Comparison of ENCODE assay signal across 9 cellular contexts in the genomic region with DNA sequence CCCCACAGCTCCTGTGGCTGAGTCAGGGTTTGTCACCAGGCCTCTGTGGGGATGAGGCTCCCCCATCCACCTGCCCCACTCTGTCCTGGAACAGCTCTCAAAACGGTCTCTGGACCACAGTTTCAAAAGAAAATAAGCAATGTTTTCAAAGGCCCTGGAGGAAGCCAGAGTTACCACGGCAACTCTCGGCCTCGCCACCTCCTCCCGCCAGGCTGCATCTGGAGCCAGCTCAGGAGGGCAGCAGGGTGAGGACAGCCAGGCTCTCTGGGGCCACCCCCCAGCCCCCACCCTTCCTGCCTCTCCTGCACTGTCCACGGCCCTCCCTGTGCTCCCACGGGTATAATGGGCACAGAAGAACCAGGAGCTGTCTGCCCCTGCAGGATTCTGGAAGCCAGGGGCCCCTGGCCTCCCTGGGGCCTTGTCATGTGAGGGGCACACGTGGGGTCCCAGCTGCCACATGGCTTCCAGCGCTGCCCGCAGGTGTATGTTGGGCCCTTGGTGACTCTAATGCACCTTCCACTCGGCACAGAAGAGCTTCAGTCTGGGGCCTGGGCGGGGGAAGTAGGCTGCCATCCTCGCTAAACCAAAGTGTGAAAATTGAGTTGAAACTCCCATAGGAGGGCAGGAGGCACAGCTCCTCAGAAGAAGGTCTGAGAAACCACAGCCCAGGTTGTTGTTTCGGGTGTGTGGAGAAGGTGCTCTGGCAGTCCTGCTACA. TPM values are rescaled to one million over a fixed set of nuclear protein-coding genes. Genes with fewer than 3 reads are reported as not detected.
DNase-seq lines count a peak whose midpoint lies in the region; ATAC-seq and TF ChIP-seq lines count a peak whose summit lies in the region.
"Had no signal": no experiment of that assay in that cellular context is flagged by ENCODE, and none has a peak within 500 bp of the region (broad histone marks: within the 10 kb centered on the region; RNA-seq: fewer than 3 reads in every experiment).

No MANE protein-coding gene starts in this region.

- H3K4me3 ChIP-seq in fibroblast of lung (replicated peaks in 1 of 4; ENCODE audit: control extremely low read depth in 1 of 4, insufficient read depth in 1 of 4, low read depth in 3 of 4, low read length in 4 of 4) (peak overlapping the region in 1 of 4 experiments; percentile 10), rectal smooth muscle tissue (ENCODE audit: low read length) (no peak overlapping the region), H7 (ENCODE audit: insufficient read depth, low read depth, low read length) (no peak overlapping the region)

- no peak for TF ChIP-seq CTCF in fibroblast of lung (conservative IDR thresholded peaks at IDR 0.05 in 1 of 2, IDR thresholded peaks at IDR 0.05 in 1 of 2; ENCODE audit: low read depth in 1 of 2, low read length in 2 of 2)

- DNase-seq in ELR (ENCODE audit: low read depth) (peak; percentile 20), NCI-H69 (lab: John Stamatoyannopoulos, UW) (peak; percentile 48), fibroblast of lung (ENCODE audit: low read depth in 2 of 2) (peak; percentile 27 to 44), H7 (no peak), NCI-H2227 (lab: John Stamatoyannopoulos, UW; ENCODE audit: unreplicated experiment) (no peak)
- DNase-seq: SHP77 had no signal

- peaks cover 57% of the 10 kb centered on the region for H3K4me1 ChIP-seq in fibroblast of lung (ENCODE audit: control insufficient read depth, extremely low read depth, insufficient read depth, low read length)
- H3K4me1 ChIP-seq in rectal smooth muscle tissue (ENCODE audit: control insufficient read depth, insufficient read depth, low read length): peaks cover 73% of the 10 kb centered on the region

- H3K36me3 ChIP-seq in fibroblast of lung (ENCODE audit: control insufficient read depth, insufficient read depth, low read length) (peaks cover 26% of the 10 kb centered on the region), rectal smooth muscle tissue (ENCODE audit: control insufficient read depth, insufficient read depth, low read length) (no peaks in the 10 kb centered on the region), H7 (replicated peaks; ENCODE audit: control insufficient read depth, insufficient read depth, low read length) (no peaks in the 10 kb centered on the region; the same call in 1 of the 2 replicates)

- peak overlapping the region; percentile 52 for H3K9ac ChIP-seq in fibroblast of lung (ENCODE audit: insufficient read depth, low read length)
- peak overlapping the region; percentile 11 for H3K9ac ChIP-seq in rectal smooth muscle tissue (ENCODE audit: low read length)

- peak overlapping the region; percentile 82 for H3K27ac ChIP-seq in fibroblast of lung (ENCODE audit: insufficient read depth, low read length)
- H3K27ac ChIP-seq in rectal smooth muscle tissue (ENCODE audit: low read depth, low read length): peak overlapping the region; percentile 92

- no peaks in the 10 kb centered on the region for H3K9me3 ChIP-seq in fibroblast of lung (ENCODE audit: control insufficient read depth, insufficient read depth, low read depth, low read length)

- ATAC-seq in GM21360 (IDR thresholded peaks at IDR 0.05; ENCODE audit: unreplicated experiment): no peak
- no peak for ATAC-seq in HG03460 (IDR thresholded peaks at IDR 0.05; ENCODE audit: unreplicated experiment)

- no peaks in the 10 kb centered on the region for H4K20me1 ChIP-seq in fibroblast of lung (ENCODE audit: control insufficient read depth, extremely low read depth, insufficient read depth, low read length)

- H3K4me2 ChIP-seq in fibroblast of lung (ENCODE audit: extremely low read depth, insufficient read depth, low read length): peak overlapping the region; percentile 64

- peaks cover 95% of the 10 kb centered on the region for H3K79me2 ChIP-seq in fibroblast of lung (ENCODE audit: control insufficient read depth, insufficient read depth, low read length)

- H2AFZ ChIP-seq in fibroblast of lung (ENCODE audit: low read length): no peak overlapping the region

- H3K27me3 ChIP-seq in fibroblast of lung (ENCODE audit: control insufficient read depth, insufficient read depth, low read length): no peaks in the 10 kb centered on the region
- no peaks in the 10 kb centered on the region for H3K27me3 ChIP-seq in rectal smooth muscle tissue (ENCODE audit: control insufficient read depth, insufficient read depth, low read length)
- H3K27me3 ChIP-seq in H7 (ENCODE audit: control insufficient read depth, insufficient read depth, low read length): no peaks in the 10 kb centered on the region

RNA-seq across cellular contexts. Expression of a gene that starts 10.3 kb away (rescaled TPM):
- 289 and 438 TPM in 2 replicates for total RNA-seq in fibroblast of lung
- 572 and 611 TPM in 2 replicates for polyA plus RNA-seq in fibroblast of lung
- 915 and 985 TPM in 2 replicates for polyA plus RNA-seq in fibroblast of lung (2012)
- polyA minus RNA-seq in fibroblast of lung (ENCODE audit: low replicate concordance): 2,053 and 2,241 TPM in 2 replicates
- 157 and 165 TPM in 2 replicates for total RNA-seq in H7 (2014; rRNA removed; shearing (Covaris generic))

RNA-seq across cellular contexts. Expression of a gene that starts 13.1 kb away (rescaled TPM):
- 48.7 and 51.1 TPM in 2 replicates for total RNA-seq in fibroblast of lung
- polyA plus RNA-seq in fibroblast of lung: 8.8 and 10.9 TPM in 2 replicates
- polyA plus RNA-seq in fibroblast of lung (2012): 22.8 and 45.2 TPM in 2 replicates
- 12.3 and 12.7 TPM in 2 replicates for polyA minus RNA-seq in fibroblast of lung (ENCODE audit: low replicate concordance)
- 60.5 and 62.5 TPM in 2 replicates for total RNA-seq in H7 (2014; rRNA removed; shearing (Covaris generic))

RNA-seq across cellular contexts. Expression of a gene that starts 56.9 kb away (rescaled TPM):
- total RNA-seq in fibroblast of lung: not detected in 2 replicates
- not detected in 2 replicates for polyA plus RNA-seq in fibroblast of lung
- polyA plus RNA-seq in fibroblast of lung (2012): not detected in 2 replicates
- not detected in 2 replicates for polyA minus RNA-seq in fibroblast of lung (ENCODE audit: low replicate concordance)
- not detected in 2 replicates for total RNA-seq in H7 (2014; rRNA removed; shearing (Covaris generic))

RNA-seq across cellular contexts. Expression of a gene that starts 57.4 kb away (rescaled TPM):
- total RNA-seq in fibroblast of lung: not detected in 2 replicates
- not detected in 2 replicates for polyA plus RNA-seq in fibroblast of lung
- not detected in 2 replicates for polyA plus RNA-seq in fibroblast of lung (2012)
- polyA minus RNA-seq in fibroblast of lung (ENCODE audit: low replicate concordance): not detected in 2 replicates
- 0.18 and 0.48 TPM in 2 replicates for total RNA-seq in H7 (2014; rRNA removed; shearing (Covaris generic))

Comparison
In these comparisons a context has a peak if more than half of its experiments do, and no peak if none do; other contexts are left out.
1. DNase-seq: peak in ELR (single experiment), NCI-H69 (single experiment) and fibroblast of lung (2 of 2); none in H7 (single experiment) and NCI-H2227 (single experiment).